Comparison of ENCODE assay signal across 10 cellular contexts in genomic region chr3:130896101-130896500, GRCh38. TPM values are rescaled to one million over a fixed set of nuclear protein-coding genes. Genes with fewer than 3 reads are reported as not detected.
DNase-seq lines count a peak whose midpoint lies in the region; ATAC-seq and TF ChIP-seq lines count a peak whose summit lies in the region.
"Had no signal": no experiment of that assay in that cellular context is flagged by ENCODE, and none has a peak within 500 bp of the region (broad histone marks: within the 10 kb centered on the region; RNA-seq: fewer than 3 reads in every experiment).

No MANE protein-coding gene starts in this region.

- peak overlapping the region; percentile 95 for H3K4me3 Mint-ChIP-seq in activated CD8-positive, alpha-beta T cell treated with anti-CD3 and anti-CD28 coated beads, Interleukin-2, amount 10 ng/mL, durations not matched to agents 7 days and 5 days

- H3K27me3 ChIP-seq in BLaER1 (no peaks in the 10 kb centered on the region), HCT116 (ENCODE audit: insufficient read depth, low read length) (no peaks in the 10 kb centered on the region), iPS-20b (ENCODE audit: insufficient read depth, low read length) (no peaks in the 10 kb centered on the region)
- H3K27me3 ChIP-seq: uterus had no signal

- RAD21 ChIA-PET in HCT116 (lab: Charles Lee; ENCODE audit: low non-redundant PET in 1 of 2, low total read pairs in 2 of 2, uncharacterized antibody in 2 of 2, unreplicated experiment in 2 of 2): no interaction called here

- no peaks in the 10 kb centered on the region for H3K9me2 ChIP-seq in HCT116 (ENCODE audit: insufficient read depth)

- intact Hi-C loops in HCT116 (cut with micrococcal nuclease): no loop called here

- no peaks in the 10 kb centered on the region for H3K36me3 ChIP-seq in BLaER1
- H3K36me3 ChIP-seq in HCT116 (ENCODE audit: control insufficient read depth in 1 of 2, insufficient read depth in 2 of 2, low read length in 2 of 2): no peaks in the 10 kb centered on the region
- H3K36me3 ChIP-seq in iPS-20b (ENCODE audit: insufficient read depth, low read depth, low read length): no peaks in the 10 kb centered on the region
- H3K36me3 ChIP-seq: uterus had no signal

- POLR2A ChIA-PET in HCT116 (lab: Charles Lee): no interaction called here
- POLR2A ChIA-PET in activated CD8-positive, alpha-beta T cell treated with anti-CD3 and anti-CD28 coated beads, Interleukin-2, amount 10 ng/mL, durations not matched to agents 7 days and 5 days (lab: Charles Lee): interaction anchor here (1.2 to 3.5 kb wide), 2 partner anchors 33 to 46 kb away, joined by 3 to 58 read pairs; no protein-coding TSS in a partner anchor

- H3K4me1 ChIP-seq in BLaER1 (peaks cover 39% of the 10 kb centered on the region), HCT116 (ENCODE audit: control insufficient read depth in 1 of 2, insufficient read depth in 2 of 2, low read length in 2 of 2) (peaks cover 3 to 17% of the 10 kb centered on the region in 2 experiments; a peak in 3 of 4 replicates), iPS-20b (ENCODE audit: insufficient read depth, low read length) (peaks cover 44% of the 10 kb centered on the region)

- ATAC-seq in HCT116: no peak
- ATAC-seq in activated CD8-positive, alpha-beta T cell treated with anti-CD3 and anti-CD28 coated beads, Interleukin-2, amount 10 ng/mL, durations not matched to agents 7 days and 5 days: no peak
- no peak for ATAC-seq in HG03039 (IDR thresholded peaks at IDR 0.05; ENCODE audit: unreplicated experiment)
- ATAC-seq: right cardiac atrium had no signal

- peaks cover 5% of the 10 kb centered on the region for H3K36me3 Mint-ChIP-seq in activated CD8-positive, alpha-beta T cell treated with anti-CD3 and anti-CD28 coated beads, Interleukin-2, amount 10 ng/mL, durations not matched to agents 7 days and 5 days (ENCODE audit: low read depth)

- peaks cover 48% of the 10 kb centered on the region for H4K20me1 ChIP-seq in BLaER1
- H4K20me1 ChIP-seq in HCT116 (ENCODE audit: insufficient read depth): peaks cover 24% of the 10 kb centered on the region; the same call in 1 of the 2 replicates

- no TSS peak for BruUV-seq in HCT116 (replicated peaks; lab: Mats Ljungman, UMichigan)

- H2AFZ ChIP-seq in HCT116 (ENCODE audit: low read depth, low read length, poor library complexity, severe bottlenecking): no peak overlapping the region

- CTCF ChIA-PET in HCT116 (lab: Charles Lee): no interaction called here
- CTCF ChIA-PET in activated CD8-positive, alpha-beta T cell treated with anti-CD3 and anti-CD28 coated beads, Interleukin-2, amount 10 ng/mL, durations not matched to agents 7 days and 5 days (lab: Charles Lee): interaction anchor here (1.0 to 1.9 kb wide), 2 partner anchors 26 to 130 kb away, joined by 3 to 5 read pairs; partner anchors contain the start of genes ASTE1 and NEK11

- no peaks in the 10 kb centered on the region for H3K9me3 ChIP-seq in BLaER1
- no peaks in the 10 kb centered on the region for H3K9me3 ChIP-seq in HCT116 (ENCODE audit: control insufficient read depth in 1 of 2, insufficient read depth in 1 of 2, low read depth in 1 of 2, low read length in 2 of 2)
- no peaks in the 10 kb centered on the region for H3K9me3 ChIP-seq in iPS-20b (ENCODE audit: insufficient read depth, low read depth, low read length)
- H3K9me3 ChIP-seq: uterus had no signal

- no peak overlapping the region for H3K27ac Mint-ChIP-seq in activated CD8-positive, alpha-beta T cell treated with anti-CD3 and anti-CD28 coated beads, Interleukin-2, amount 10 ng/mL, durations not matched to agents 7 days and 5 days

- H3K4me2 ChIP-seq in BLaER1: peak overlapping the region; percentile 83
- H3K4me2 ChIP-seq in HCT116 (ENCODE audit: low read length): peak overlapping the region; percentile 74; the same call in 1 of the 2 replicates

- H3K4me1 Mint-ChIP-seq in activated CD8-positive, alpha-beta T cell treated with anti-CD3 and anti-CD28 coated beads, Interleukin-2, amount 10 ng/mL, durations not matched to agents 7 days and 5 days (ENCODE audit: low read depth): peaks cover 40% of the 10 kb centered on the region

- H3K9me3 Mint-ChIP-seq in activated CD8-positive, alpha-beta T cell treated with anti-CD3 and anti-CD28 coated beads, Interleukin-2, amount 10 ng/mL, durations not matched to agents 7 days and 5 days (ENCODE audit: insufficient read depth): no peaks in the 10 kb centered on the region

- DNase-seq in HCT116 (ENCODE audit: low read depth, low spot score) (no peak), HCEC 1CT (no peak), NOMO-1 treated with dmso at 0.1 percent for 144 hours (lab: John Stamatoyannopoulos, UW; ENCODE audit: unreplicated experiment) (no peak), SHP77 treated with DMSO at 0.1 percent for 48 hours (lab: John Stamatoyannopoulos, UW) (no peak)
- DNase-seq in activated CD8-positive, alpha-beta T cell treated with anti-CD3 and anti-CD28 coated beads, Interleukin-2, amount 10 ng/mL, durations not matched to agents 7 days and 5 days: no peak
- DNase-seq: right cardiac atrium, uterus had no signal

- no peak for TF ChIP-seq RAD21 in HCT116 (IDR thresholded peaks at IDR 0.05; ENCODE audit: low read depth)

- H3K9ac ChIP-seq in BLaER1 (no peak overlapping the region), HCT116 (ENCODE audit: low read length) (no peak overlapping the region), iPS-20b (ENCODE audit: low read depth, low read length) (peak overlapping the region; percentile 85; the same call in 1 of the 2 replicates)

- H3K79me2 ChIP-seq in HCT116 (ENCODE audit: insufficient read depth, low read length): peaks cover 69% of the 10 kb centered on the region

- no peak for TF ChIP-seq POLR2A in HCT116 (IDR thresholded peaks at IDR 0.05; ENCODE audit: borderline replicate concordance, extremely low read depth, insufficient read depth, insufficient read length)

- no peaks in the 10 kb centered on the region for H3K27me3 Mint-ChIP-seq in activated CD8-positive, alpha-beta T cell treated with anti-CD3 and anti-CD28 coated beads, Interleukin-2, amount 10 ng/mL, durations not matched to agents 7 days and 5 days (ENCODE audit: low read depth)

- H3K4me3 ChIP-seq in BLaER1: no peak overlapping the region
- peak overlapping the region in 1 of 2 experiments; percentile 89; a peak in 1 of 4 replicates for H3K4me3 ChIP-seq in HCT116 (replicated peaks in 1 of 2; ENCODE audit: low read depth in 1 of 2, low read length in 2 of 2)
- peak overlapping the region; percentile 85 for H3K4me3 ChIP-seq in iPS-20b (ENCODE audit: low read length)
- H3K4me3 ChIP-seq: uterus had no signal

- no peak for TF ChIP-seq CTCF in HCT116 (IDR thresholded peaks at IDR 0.05 in 2 of 3, conservative IDR thresholded peaks at IDR 0.05 in 1 of 3; ENCODE audit: borderline replicate concordance in 1 of 3, insufficient read depth in 1 of 3, low read depth in 2 of 3, low read length in 2 of 3)

- H3K27ac ChIP-seq in BLaER1 (no peak overlapping the region), HCT116 (ENCODE audit: low read depth, low read length) (no peak overlapping the region), iPS-20b (ENCODE audit: low read length) (no peak overlapping the region)
- H3K27ac ChIP-seq: uterus had no signal

TF ChIP-seq in HCT116, 20 proteins besides CTCF, POLR2A, EP300 and RAD21:
- no peak for TF ChIP-seq YY1 (IDR thresholded peaks at IDR 0.05; ENCODE audit: extremely low read depth, insufficient replicate concordance, low read depth, low read length)
- TF ChIP-seq ZFX (IDR thresholded peaks at IDR 0.05): no peak
- no peak for TF ChIP-seq EZH2phosphoT487 (IDR thresholded peaks at IDR 0.05; ENCODE audit: borderline replicate concordance)
- TF ChIP-seq ZBTB33 (IDR thresholded peaks at IDR 0.05; ENCODE audit: extremely low read depth, insufficient replicate concordance, low read length): no peak
- no peak for TF ChIP-seq EZH2 (IDR thresholded peaks at IDR 0.05)
- no peak for TF ChIP-seq JUND (IDR thresholded peaks at IDR 0.05)
- no peak for TF ChIP-seq SP1 (IDR thresholded peaks at IDR 0.05; ENCODE audit: low read depth)
- no peak for TF ChIP-seq TCF7L2 (IDR thresholded peaks at IDR 0.05; ENCODE audit: borderline replicate concordance, extremely low read depth, insufficient read depth, insufficient read length)
- TF ChIP-seq ATF3 (IDR thresholded peaks at IDR 0.05): no peak
- no peak for TF ChIP-seq ELF1 (IDR thresholded peaks at IDR 0.05; ENCODE audit: borderline replicate concordance, low read depth)
- TF ChIP-seq SRF (IDR thresholded peaks at IDR 0.05; ENCODE audit: low read depth): no peak
- no peak for TF ChIP-seq POLR2AphosphoS5 (IDR thresholded peaks at IDR 0.05; ENCODE audit: low read depth, low read length)

RNA-seq across cellular contexts. Expression of gene ATP2C1, which starts 2.2 kb away (rescaled TPM):
- total RNA-seq in HCT116 (2021; ENCODE audit: unreplicated experiment): 69.1 TPM
- polyA plus RNA-seq in HCT116 (2012): 34.9 and 42.5 TPM in 2 replicates
- 10 to 100 TPM; 45.5 to 52.7 TPM for total RNA-seq in activated CD8-positive, alpha-beta T cell treated with anti-CD3 and anti-CD28 coated beads, Interleukin-2, amount 10 ng/mL, durations not matched to agents 7 days and 5 days
